ENCODE assay signal across 21 cellular contexts in the genomic region with DNA sequence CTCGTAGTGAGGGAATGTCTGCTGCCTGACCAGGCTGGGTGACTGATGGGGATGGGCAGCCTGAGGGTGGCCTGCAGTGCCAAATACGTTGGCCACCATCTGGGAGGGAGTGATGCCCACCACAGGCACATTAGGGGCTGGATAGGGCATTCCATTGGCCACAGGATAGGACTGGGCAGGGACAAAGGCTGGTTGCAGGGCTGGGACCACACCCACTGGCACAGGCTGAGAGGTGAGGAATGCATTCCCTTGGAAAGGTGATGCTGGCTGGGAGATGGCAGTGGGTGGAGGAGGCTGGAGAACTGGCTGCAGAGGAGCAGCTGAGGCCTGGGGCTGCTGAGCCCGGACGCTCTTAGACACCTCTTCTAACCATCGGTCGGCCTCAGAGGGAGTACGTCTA. TPM values are rescaled to one million over a fixed set of nuclear protein-coding genes. Genes with fewer than 3 reads are reported as not detected.
DNase-seq lines count a peak whose midpoint lies in the region; ATAC-seq and TF ChIP-seq lines count a peak whose summit lies in the region.
"Had no signal": no experiment of that assay in that cellular context is flagged by ENCODE, and none has a peak within 500 bp of the region (broad histone marks: within the 10 kb centered on the region; RNA-seq: fewer than 3 reads in every experiment).

No MANE protein-coding gene starts in this region.

- intact Hi-C loops in upper lobe of right lung (cut with DNase I), result no loop called here

- 0 out of 3 replicates have a peak, but pooled peaks have one; percentile 33 for ATAC-seq in RWPE2 (ENCODE audit: low read depth)
- ATAC-seq in upper lobe of right lung, result peak; percentile 52

- H3K36me3 ChIP-seq in HEK293 (ENCODE audit: control insufficient read depth in 2 of 2, insufficient read depth in 1 of 2, low read length in 2 of 2) (peaks cover 30 to 52% of the 10 kb centered on the region in 2 experiments), RWPE2 (ENCODE audit: low read depth) (peaks cover 48% of the 10 kb centered on the region), upper lobe of right lung (peaks cover 87% of the 10 kb centered on the region)

- no peaks in the 10 kb centered on the region for H3K27me3 Mint-ChIP-seq in mesothelial cell of epicardium (ENCODE audit: low read depth)
- H3K27me3 Mint-ChIP-seq: IgD-negative memory B cell had no signal

- no peak for DNase-seq in RWPE2 (ENCODE audit: low spot score)
- no peak for DNase-seq in mesothelial cell of epicardium (ENCODE audit: low spot score in 2 of 2, unreplicated experiment in 2 of 2)
- no peak for DNase-seq in upper lobe of right lung
- no peak for DNase-seq in GDM1 (lab: John Stamatoyannopoulos, UW)
- DNase-seq in nucleus accumbens (lab: John Stamatoyannopoulos, UW), result no peak
- no peak for DNase-seq in cerebellar cortex (ENCODE audit: low spot score)
- DNase-seq: BE2C; DMS53; MV-4-11; NCI-H1694; NCI-H2081; NCI-H2171; NCI-H345; NCI-H524; NCI-H774; NK-92 treated with Interleukin-12 subunit alpha and Interleukin-12 subunit beta, amount 100 ng/mL, for 24 hours; Right ventricle myocardium superior had no signal

- no peak overlapping the region for H3K4me3 ChIP-seq in HEK293 (ENCODE audit: low read depth, low read length)
- no peak overlapping the region for H3K4me3 ChIP-seq in RWPE2 (ENCODE audit: severe bottlenecking)
- no peak overlapping the region for H3K4me3 ChIP-seq in upper lobe of right lung
- H3K4me3 ChIP-seq: HAP-1 had no signal

- H3K27me3 ChIP-seq in RWPE2 (ENCODE audit: insufficient read depth, poor library complexity, severe bottlenecking) (no peaks in the 10 kb centered on the region), upper lobe of right lung (no peaks in the 10 kb centered on the region)
- H3K27me3 ChIP-seq: BE2C had no signal

- no peak for TF ChIP-seq CTCF in HEK293 (tag by site-specific recombination; IDR thresholded peaks at IDR 0.05)
- TF ChIP-seq CTCF in RWPE2 (IDR thresholded peaks at IDR 0.05; ENCODE audit: poor library complexity, severe bottlenecking), result no peak
- TF ChIP-seq CTCF in mesothelial cell of epicardium (IDR thresholded peaks at IDR 0.05; ENCODE audit: unreplicated experiment), result no peak
- TF ChIP-seq CTCF in upper lobe of right lung (IDR thresholded peaks at IDR 0.05), result no peak

- no peaks in the 10 kb centered on the region for H3K9me3 Mint-ChIP-seq in mesothelial cell of epicardium
- H3K9me3 Mint-ChIP-seq: IgD-negative memory B cell had no signal

- H3K4me3 Mint-ChIP-seq in mesothelial cell of epicardium, result no peak overlapping the region
- H3K4me3 Mint-ChIP-seq: IgD-negative memory B cell had no signal

- H3K4me1 Mint-ChIP-seq in mesothelial cell of epicardium, result no peaks in the 10 kb centered on the region
- H3K4me1 Mint-ChIP-seq: IgD-negative memory B cell had no signal

- no peaks in the 10 kb centered on the region for H3K4me1 ChIP-seq in HEK293 (ENCODE audit: control insufficient read depth, insufficient read depth, low read length)
- no peaks in the 10 kb centered on the region for H3K4me1 ChIP-seq in RWPE2 (ENCODE audit: insufficient read depth, poor library complexity, severe bottlenecking)
- no peaks in the 10 kb centered on the region for H3K4me1 ChIP-seq in upper lobe of right lung
- H3K4me1 ChIP-seq: BE2C had no signal

- peak overlapping the region; percentile 21 for H3K27ac Mint-ChIP-seq in mesothelial cell of epicardium

- H3K27ac ChIP-seq in HEK293 (ENCODE audit: extremely low read depth, low read depth, low read length) (0 out of 2 replicates have a peak overlapping the region, but pooled peaks have one; percentile 24), RWPE2 (ENCODE audit: poor library complexity, severe bottlenecking) (no peak overlapping the region), upper lobe of right lung (no peak overlapping the region)

- CTCF ChIA-PET in HEK293 (lab: Yijun Ruan, JAX), result no interaction called here

- no peaks in the 10 kb centered on the region for H3K9me3 ChIP-seq in HEK293 (ENCODE audit: control insufficient read depth, insufficient read depth, low read depth, low read length)
- no peaks in the 10 kb centered on the region for H3K9me3 ChIP-seq in RWPE2 (ENCODE audit: severe bottlenecking)
- H3K9me3 ChIP-seq in upper lobe of right lung, result no peaks in the 10 kb centered on the region
- H3K9me3 ChIP-seq: BE2C, HAP-1 had no signal

- POLR2A ChIA-PET in HEK293 (lab: Yijun Ruan, JAX), result no interaction called here

- H3K36me3 Mint-ChIP-seq in mesothelial cell of epicardium, result peaks cover 24% of the 10 kb centered on the region

TF ChIP-seq in HEK293, 187 proteins besides CTCF, POLR2A, EP300 and RAD21 (continues in another document):
- TF ChIP-seq, protein P1, sequence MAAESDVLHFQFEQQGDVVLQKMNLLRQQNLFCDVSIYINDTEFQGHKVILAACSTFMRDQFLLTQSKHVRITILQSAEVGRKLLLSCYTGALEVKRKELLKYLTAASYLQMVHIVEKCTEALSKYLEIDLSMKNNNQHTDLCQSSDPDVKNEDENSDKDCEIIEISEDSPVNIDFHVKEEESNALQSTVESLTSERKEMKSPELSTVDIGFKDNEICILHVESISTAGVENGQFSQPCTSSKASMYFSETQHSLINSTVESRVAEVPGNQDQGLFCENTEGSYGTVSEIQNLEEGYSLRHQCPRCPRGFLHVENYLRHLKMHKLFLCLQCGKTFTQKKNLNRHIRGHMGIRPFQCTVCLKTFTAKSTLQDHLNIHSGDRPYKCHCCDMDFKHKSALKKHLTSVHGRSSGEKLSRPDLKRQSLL (tag by site-specific recombination; IDR thresholded peaks at IDR 0.05), result no peak
- TF ChIP-seq HOXC10 (CRISPR knock-in tag; IDR thresholded peaks at IDR 0.05), result no peak
- no peak for TF ChIP-seq ZNF19 (tag by site-specific recombination; IDR thresholded peaks at IDR 0.05; ENCODE audit: low read depth)
- TF ChIP-seq ZNF426 (tag by site-specific recombination; IDR thresholded peaks at IDR 0.05), result no peak
- TF ChIP-seq ZNF501 (tag by site-specific recombination; IDR thresholded peaks at IDR 0.05), result no peak
- TF ChIP-seq, protein P2, sequence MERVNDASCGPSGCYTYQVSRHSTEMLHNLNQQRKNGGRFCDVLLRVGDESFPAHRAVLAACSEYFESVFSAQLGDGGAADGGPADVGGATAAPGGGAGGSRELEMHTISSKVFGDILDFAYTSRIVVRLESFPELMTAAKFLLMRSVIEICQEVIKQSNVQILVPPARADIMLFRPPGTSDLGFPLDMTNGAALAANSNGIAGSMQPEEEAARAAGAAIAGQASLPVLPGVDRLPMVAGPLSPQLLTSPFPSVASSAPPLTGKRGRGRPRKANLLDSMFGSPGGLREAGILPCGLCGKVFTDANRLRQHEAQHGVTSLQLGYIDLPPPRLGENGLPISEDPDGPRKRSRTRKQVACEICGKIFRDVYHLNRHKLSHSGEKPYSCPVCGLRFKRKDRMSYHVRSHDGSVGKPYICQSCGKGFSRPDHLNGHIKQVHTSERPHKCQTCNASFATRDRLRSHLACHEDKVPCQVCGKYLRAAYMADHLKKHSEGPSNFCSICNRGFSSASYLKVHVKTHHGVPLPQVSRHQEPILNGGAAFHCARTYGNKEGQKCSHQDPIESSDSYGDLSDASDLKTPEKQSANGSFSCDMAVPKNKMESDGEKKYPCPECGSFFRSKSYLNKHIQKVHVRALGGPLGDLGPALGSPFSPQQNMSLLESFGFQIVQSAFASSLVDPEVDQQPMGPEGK (tag by site-specific recombination; IDR thresholded peaks at IDR 0.05), result no peak
- TF ChIP-seq ZBTB17 (tag by site-specific recombination; IDR thresholded peaks at IDR 0.05), result no peak
- TF ChIP-seq ZNF571 (tag by site-specific recombination; IDR thresholded peaks at IDR 0.05), result no peak
- TF ChIP-seq ZNF561 (tag by site-specific recombination; IDR thresholded peaks at IDR 0.05; ENCODE audit: borderline replicate concordance), result no peak
- no peak for TF ChIP-seq ZNF777 (tag by site-specific recombination; IDR thresholded peaks at IDR 0.05; ENCODE audit: borderline replicate concordance)
- no peak for TF ChIP-seq ZNF121 (tag by site-specific recombination; IDR thresholded peaks at IDR 0.05)
- TF ChIP-seq ZNF184 (tag by site-specific recombination; IDR thresholded peaks at IDR 0.05), result no peak
- no peak for TF ChIP-seq ZFP69B (tag by site-specific recombination; IDR thresholded peaks at IDR 0.05)
- no peak for TF ChIP-seq ZNF266 (tag by site-specific recombination; IDR thresholded peaks at IDR 0.05; ENCODE audit: low read depth)
- TF ChIP-seq, protein P3, sequence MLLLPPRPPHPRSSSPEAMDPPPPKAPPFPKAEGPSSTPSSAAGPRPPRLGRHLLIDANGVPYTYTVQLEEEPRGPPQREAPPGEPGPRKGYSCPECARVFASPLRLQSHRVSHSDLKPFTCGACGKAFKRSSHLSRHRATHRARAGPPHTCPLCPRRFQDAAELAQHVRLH (tag by site-specific recombination; IDR thresholded peaks at IDR 0.05), result no peak
- TF ChIP-seq ZNF138 (tag by site-specific recombination; IDR thresholded peaks at IDR 0.05; ENCODE audit: borderline replicate concordance), result no peak
- no peak for TF ChIP-seq ZNF133 (tag by site-specific recombination; IDR thresholded peaks at IDR 0.05)
- TF ChIP-seq, protein P4, sequence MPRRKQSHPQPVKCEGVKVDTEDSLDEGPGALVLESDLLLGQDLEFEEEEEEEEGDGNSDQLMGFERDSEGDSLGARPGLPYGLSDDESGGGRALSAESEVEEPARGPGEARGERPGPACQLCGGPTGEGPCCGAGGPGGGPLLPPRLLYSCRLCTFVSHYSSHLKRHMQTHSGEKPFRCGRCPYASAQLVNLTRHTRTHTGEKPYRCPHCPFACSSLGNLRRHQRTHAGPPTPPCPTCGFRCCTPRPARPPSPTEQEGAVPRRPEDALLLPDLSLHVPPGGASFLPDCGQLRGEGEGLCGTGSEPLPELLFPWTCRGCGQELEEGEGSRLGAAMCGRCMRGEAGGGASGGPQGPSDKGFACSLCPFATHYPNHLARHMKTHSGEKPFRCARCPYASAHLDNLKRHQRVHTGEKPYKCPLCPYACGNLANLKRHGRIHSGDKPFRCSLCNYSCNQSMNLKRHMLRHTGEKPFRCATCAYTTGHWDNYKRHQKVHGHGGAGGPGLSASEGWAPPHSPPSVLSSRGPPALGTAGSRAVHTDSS (tag by site-specific recombination; IDR thresholded peaks at IDR 0.05), result no peak

RNA-seq across cellular contexts. Expression of a gene that starts 39.5 kb away (rescaled TPM):
- total RNA-seq in mesothelial cell of epicardium, result 10.6 to 10.9 TPM (median 10.6 TPM) in 3 replicates
- total RNA-seq in upper lobe of right lung, result 20.2 TPM
- total RNA-seq: SK-MEL-5 had no signal
